25 cellular contexts compared by ENCODE assay signal in genomic region chr3:119290613-119291012, GRCh38.
"Had no signal": no experiment of that assay in that cellular context is flagged by ENCODE, and none has a peak within 500 bp of the region (broad histone marks: within the 10 kb centered on the region; RNA-seq: fewer than 3 reads in every experiment).

No MANE protein-coding gene starts in this region.

- ATAC-seq: esophagus mucosa, gastrocnemius medialis, heart right ventricle, left cardiac atrium, left lung, left ventricle myocardium superior, mucosa of descending colon had no signal

- H3K27ac ChIP-seq: coronary artery, dorsolateral prefrontal cortex, epithelial cell of prostate, esophagus squamous epithelium, gastrocnemius medialis, heart right ventricle, left lung had no signal

- H3K27me3 Mint-ChIP-seq: memory B cell had no signal

- H3K36me3 ChIP-seq: esophagus squamous epithelium, gastrocnemius medialis, heart right ventricle, left lung had no signal

- H3K4me3 Mint-ChIP-seq: memory B cell, mesothelial cell of epicardium had no signal

- DNase-seq: dermis blood vessel endothelial cell; dorsolateral prefrontal cortex; effector CD4-positive, alpha-beta T cell; effector memory CD4-positive, alpha-beta T cell; erythroblast; esophagus squamous epithelium; foreskin fibroblast; foreskin melanocyte; gastrocnemius medialis; glutamatergic neuron; head of caudate nucleus; heart right ventricle; hippocampal formation; left cardiac atrium; left lung; left ventricle myocardium superior; mammary epithelial cell; mucosa of descending colon; naive B cell had no signal

- H3K4me3 ChIP-seq: coronary artery, dorsolateral prefrontal cortex, esophagus squamous epithelium, gastrocnemius medialis, heart right ventricle, left lung, lung, mucosa of descending colon had no signal

- H3K27ac Mint-ChIP-seq: memory B cell, mesothelial cell of epicardium, naive B cell had no signal

- H3K27me3 ChIP-seq: esophagus squamous epithelium, gastrocnemius medialis, heart right ventricle, left lung had no signal

- H3K9me3 ChIP-seq: gastrocnemius medialis had no signal
